In the genomic region with DNA sequence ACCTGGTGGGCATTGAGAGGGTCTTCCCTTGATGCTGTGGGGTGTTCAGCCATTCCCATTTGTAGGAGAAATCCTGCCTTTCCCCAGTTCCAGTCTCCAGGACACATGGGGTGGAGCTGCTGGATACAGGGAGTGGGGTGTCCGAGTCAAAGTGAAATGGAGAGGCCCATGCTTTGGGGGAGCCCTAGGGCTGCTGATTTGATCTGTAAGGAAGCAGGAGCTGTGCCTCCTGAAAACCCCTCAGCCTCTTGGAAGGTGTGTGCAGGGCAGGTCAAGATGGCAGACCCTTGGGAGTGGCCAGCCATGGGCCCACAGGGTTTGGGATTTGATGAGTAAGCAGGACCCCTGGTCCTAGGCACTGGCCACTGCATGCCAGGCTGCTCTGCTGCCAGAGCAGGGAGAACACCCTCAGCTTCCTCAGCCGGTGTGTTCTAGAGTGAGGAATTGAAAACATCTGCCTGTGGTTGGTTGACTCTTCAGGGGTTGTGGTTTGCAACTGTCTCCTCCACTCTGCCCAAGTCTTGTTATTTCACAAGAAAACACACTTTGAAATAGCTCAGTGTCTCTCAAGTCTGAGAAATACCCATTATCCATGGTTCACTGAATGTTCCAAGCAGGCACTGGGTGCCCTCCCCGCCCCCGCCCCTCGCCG, we compare ENCODE assay signal across 9 cellular contexts.
A peak's percentile ranks its signal among the peaks of the same experiment; 100 is the strongest.
DNase-seq lines count a peak whose midpoint lies in the region; ATAC-seq, FAIRE-seq and TF ChIP-seq lines count a peak whose summit lies in the region.
"Had no signal": no experiment of that assay in that cellular context is flagged by ENCODE, and none has a peak within 500 bp of the region (broad histone marks: within the 10 kb centered on the region; RNA-seq: fewer than 3 reads in every experiment).

No MANE protein-coding gene starts in this region.

- H3K4me1 ChIP-seq in esophagus muscularis mucosa (peaks cover 8 to 24% (median 14%) of the 10 kb centered on the region in 4 donors), breast epithelium (no peaks in the 10 kb centered on the region)

- H3K27ac ChIP-seq in esophagus muscularis mucosa (replicated peaks in 1 of 4): peak overlapping the region in 1 of 4 donors; percentile 15
- H3K27ac ChIP-seq in breast epithelium: no peak overlapping the region

- H3K27me3 ChIP-seq in esophagus muscularis mucosa: no peaks in the 10 kb centered on the region
- no peaks in the 10 kb centered on the region for H3K27me3 ChIP-seq in breast epithelium

- WGBS in esophagus muscularis mucosa: 84% methylated on average over 5 of the region's 6 CpGs

- no peak for TF ChIP-seq EP300 in esophagus muscularis mucosa (IDR thresholded peaks at IDR 0.05)

- TF ChIP-seq POLR2A in GM12891 (IDR thresholded peaks at IDR 0.05; ENCODE audit: low read depth, low read length): no peak
- no peak for TF ChIP-seq POLR2A in esophagus muscularis mucosa (IDR thresholded peaks at IDR 0.05; ENCODE audit: low read depth)
- TF ChIP-seq POLR2A in breast epithelium (IDR thresholded peaks at IDR 0.05): no peak

- intact Hi-C loops in esophagus muscularis mucosa (cut with DNase I) (no loop called here), breast epithelium (cut with DNase I; ENCODE audit: low total_unique reads) (no loop called here)

- TF ChIP-seq CTCF in nephron (IDR thresholded peaks at IDR 0.05; ENCODE audit: unreplicated experiment in 3 of 3) (no peak), esophagus muscularis mucosa (IDR thresholded peaks at IDR 0.05) (no peak), breast epithelium (IDR thresholded peaks at IDR 0.05) (no peak)

- H3K9me3 ChIP-seq in esophagus muscularis mucosa (no peaks in the 10 kb centered on the region), breast epithelium (no peaks in the 10 kb centered on the region)

- H3K36me3 ChIP-seq in esophagus muscularis mucosa (peaks cover 11 to 83% (median 65%) of the 10 kb centered on the region in 4 donors), breast epithelium (peaks cover 4% of the 10 kb centered on the region)

- H3K9me3 Mint-ChIP-seq in T-helper 1 cell treated with Interleukin-12 subunit alpha and Interleukin-12 subunit beta and Interleukin-4 antibody, amounts not matched to agents 30 μg/mL and 1 μg/mL, for 36 hours: no peaks in the 10 kb centered on the region
- no peaks in the 10 kb centered on the region for H3K9me3 Mint-ChIP-seq in nephron

- peaks cover 12% of the 10 kb centered on the region for H3K4me1 Mint-ChIP-seq in T-helper 1 cell treated with Interleukin-12 subunit alpha and Interleukin-12 subunit beta and Interleukin-4 antibody, amounts not matched to agents 30 μg/mL and 1 μg/mL, for 36 hours (ENCODE audit: low read depth)
- no peaks in the 10 kb centered on the region for H3K4me1 Mint-ChIP-seq in nephron

- peak; percentile 51 for ATAC-seq in HG02973 (IDR thresholded peaks at IDR 0.05; ENCODE audit: unreplicated experiment)
- ATAC-seq in HG03097 (IDR thresholded peaks at IDR 0.05; ENCODE audit: low FRiP score, unreplicated experiment): no peak

- peak overlapping the region; percentile 20 for H3K27ac Mint-ChIP-seq in T-helper 1 cell treated with Interleukin-12 subunit alpha and Interleukin-12 subunit beta and Interleukin-4 antibody, amounts not matched to agents 30 μg/mL and 1 μg/mL, for 36 hours
- peak overlapping the region; percentile 59 to 78 (median 60) for H3K27ac Mint-ChIP-seq in nephron

- no peak overlapping the region for H3K4me3 Mint-ChIP-seq in T-helper 1 cell treated with Interleukin-12 subunit alpha and Interleukin-12 subunit beta and Interleukin-4 antibody, amounts not matched to agents 30 μg/mL and 1 μg/mL, for 36 hours
- no peak overlapping the region for H3K4me3 Mint-ChIP-seq in nephron

- no peak for DNase-seq in GM12891 (ENCODE audit: insufficient read length, low spot score)
- DNase-seq in esophagus muscularis mucosa (ENCODE audit: extremely low spot score): no peak
- no peak for DNase-seq in NCI-H2171 treated with DMSO at 0.1 percent for 48 hours (lab: John Stamatoyannopoulos, UW)
- DNase-seq in breast epithelium (ENCODE audit: low spot score in 2 of 2): no peak

- H3K4me3 ChIP-seq in esophagus muscularis mucosa (no peak overlapping the region), breast epithelium (peak overlapping the region in 1 of 3 donors; percentile 11)
- H3K4me3 ChIP-seq: lung had no signal

- H3K27me3 Mint-ChIP-seq in T-helper 1 cell treated with Interleukin-12 subunit alpha and Interleukin-12 subunit beta and Interleukin-4 antibody, amounts not matched to agents 30 μg/mL and 1 μg/mL, for 36 hours (ENCODE audit: low read depth): no peaks in the 10 kb centered on the region
- H3K27me3 Mint-ChIP-seq in nephron (ENCODE audit: low read depth): no peaks in the 10 kb centered on the region

- FAIRE-seq in GM12891 (lab: Jason Lieb, UNC): peak; percentile 35

- peaks cover 38% of the 10 kb centered on the region for H3K36me3 Mint-ChIP-seq in T-helper 1 cell treated with Interleukin-12 subunit alpha and Interleukin-12 subunit beta and Interleukin-4 antibody, amounts not matched to agents 30 μg/mL and 1 μg/mL, for 36 hours (ENCODE audit: low read depth)
- H3K36me3 Mint-ChIP-seq in nephron (ENCODE audit: low read depth): peaks cover 53% of the 10 kb centered on the region

TF ChIP-seq in GM12891, 5 proteins besides CTCF, POLR2A, EP300 and RAD21:
- peak; percentile 58 for TF ChIP-seq SPI1 (IDR thresholded peaks at IDR 0.05; ENCODE audit: low read depth, low read length)
- TF ChIP-seq PAX5 (IDR thresholded peaks at IDR 0.05; ENCODE audit: insufficient read depth, low read length, severe bottlenecking): no peak
